Comparison of ENCODE assay signal across 1 cellular context in the genomic region with DNA sequence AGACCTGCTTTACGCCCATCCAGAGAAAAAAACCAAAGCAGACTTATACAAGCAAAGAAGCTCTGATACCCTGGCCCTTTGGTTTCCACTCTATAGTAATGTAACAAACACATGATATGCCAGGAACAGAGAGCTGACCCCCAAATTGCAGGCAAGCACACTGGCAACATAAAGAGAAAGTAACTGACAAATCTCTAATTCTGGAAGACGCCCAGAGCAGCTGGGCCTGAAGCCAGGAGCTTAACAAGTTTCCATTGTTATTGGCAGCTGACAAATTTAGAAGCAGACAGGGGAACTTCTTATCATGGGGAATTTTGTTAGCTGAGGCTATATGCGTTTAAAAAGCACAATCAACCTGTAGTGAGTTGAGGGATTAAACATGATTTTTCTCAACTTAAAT.
TF ChIP-seq lines count a peak whose summit lies in the region.

No MANE protein-coding gene starts in this region.

TF ChIP-seq in GM23338, 12 proteins besides CTCF, POLR2A, EP300 and RAD21 (continued from another document):
- TF ChIP-seq, protein P1, sequence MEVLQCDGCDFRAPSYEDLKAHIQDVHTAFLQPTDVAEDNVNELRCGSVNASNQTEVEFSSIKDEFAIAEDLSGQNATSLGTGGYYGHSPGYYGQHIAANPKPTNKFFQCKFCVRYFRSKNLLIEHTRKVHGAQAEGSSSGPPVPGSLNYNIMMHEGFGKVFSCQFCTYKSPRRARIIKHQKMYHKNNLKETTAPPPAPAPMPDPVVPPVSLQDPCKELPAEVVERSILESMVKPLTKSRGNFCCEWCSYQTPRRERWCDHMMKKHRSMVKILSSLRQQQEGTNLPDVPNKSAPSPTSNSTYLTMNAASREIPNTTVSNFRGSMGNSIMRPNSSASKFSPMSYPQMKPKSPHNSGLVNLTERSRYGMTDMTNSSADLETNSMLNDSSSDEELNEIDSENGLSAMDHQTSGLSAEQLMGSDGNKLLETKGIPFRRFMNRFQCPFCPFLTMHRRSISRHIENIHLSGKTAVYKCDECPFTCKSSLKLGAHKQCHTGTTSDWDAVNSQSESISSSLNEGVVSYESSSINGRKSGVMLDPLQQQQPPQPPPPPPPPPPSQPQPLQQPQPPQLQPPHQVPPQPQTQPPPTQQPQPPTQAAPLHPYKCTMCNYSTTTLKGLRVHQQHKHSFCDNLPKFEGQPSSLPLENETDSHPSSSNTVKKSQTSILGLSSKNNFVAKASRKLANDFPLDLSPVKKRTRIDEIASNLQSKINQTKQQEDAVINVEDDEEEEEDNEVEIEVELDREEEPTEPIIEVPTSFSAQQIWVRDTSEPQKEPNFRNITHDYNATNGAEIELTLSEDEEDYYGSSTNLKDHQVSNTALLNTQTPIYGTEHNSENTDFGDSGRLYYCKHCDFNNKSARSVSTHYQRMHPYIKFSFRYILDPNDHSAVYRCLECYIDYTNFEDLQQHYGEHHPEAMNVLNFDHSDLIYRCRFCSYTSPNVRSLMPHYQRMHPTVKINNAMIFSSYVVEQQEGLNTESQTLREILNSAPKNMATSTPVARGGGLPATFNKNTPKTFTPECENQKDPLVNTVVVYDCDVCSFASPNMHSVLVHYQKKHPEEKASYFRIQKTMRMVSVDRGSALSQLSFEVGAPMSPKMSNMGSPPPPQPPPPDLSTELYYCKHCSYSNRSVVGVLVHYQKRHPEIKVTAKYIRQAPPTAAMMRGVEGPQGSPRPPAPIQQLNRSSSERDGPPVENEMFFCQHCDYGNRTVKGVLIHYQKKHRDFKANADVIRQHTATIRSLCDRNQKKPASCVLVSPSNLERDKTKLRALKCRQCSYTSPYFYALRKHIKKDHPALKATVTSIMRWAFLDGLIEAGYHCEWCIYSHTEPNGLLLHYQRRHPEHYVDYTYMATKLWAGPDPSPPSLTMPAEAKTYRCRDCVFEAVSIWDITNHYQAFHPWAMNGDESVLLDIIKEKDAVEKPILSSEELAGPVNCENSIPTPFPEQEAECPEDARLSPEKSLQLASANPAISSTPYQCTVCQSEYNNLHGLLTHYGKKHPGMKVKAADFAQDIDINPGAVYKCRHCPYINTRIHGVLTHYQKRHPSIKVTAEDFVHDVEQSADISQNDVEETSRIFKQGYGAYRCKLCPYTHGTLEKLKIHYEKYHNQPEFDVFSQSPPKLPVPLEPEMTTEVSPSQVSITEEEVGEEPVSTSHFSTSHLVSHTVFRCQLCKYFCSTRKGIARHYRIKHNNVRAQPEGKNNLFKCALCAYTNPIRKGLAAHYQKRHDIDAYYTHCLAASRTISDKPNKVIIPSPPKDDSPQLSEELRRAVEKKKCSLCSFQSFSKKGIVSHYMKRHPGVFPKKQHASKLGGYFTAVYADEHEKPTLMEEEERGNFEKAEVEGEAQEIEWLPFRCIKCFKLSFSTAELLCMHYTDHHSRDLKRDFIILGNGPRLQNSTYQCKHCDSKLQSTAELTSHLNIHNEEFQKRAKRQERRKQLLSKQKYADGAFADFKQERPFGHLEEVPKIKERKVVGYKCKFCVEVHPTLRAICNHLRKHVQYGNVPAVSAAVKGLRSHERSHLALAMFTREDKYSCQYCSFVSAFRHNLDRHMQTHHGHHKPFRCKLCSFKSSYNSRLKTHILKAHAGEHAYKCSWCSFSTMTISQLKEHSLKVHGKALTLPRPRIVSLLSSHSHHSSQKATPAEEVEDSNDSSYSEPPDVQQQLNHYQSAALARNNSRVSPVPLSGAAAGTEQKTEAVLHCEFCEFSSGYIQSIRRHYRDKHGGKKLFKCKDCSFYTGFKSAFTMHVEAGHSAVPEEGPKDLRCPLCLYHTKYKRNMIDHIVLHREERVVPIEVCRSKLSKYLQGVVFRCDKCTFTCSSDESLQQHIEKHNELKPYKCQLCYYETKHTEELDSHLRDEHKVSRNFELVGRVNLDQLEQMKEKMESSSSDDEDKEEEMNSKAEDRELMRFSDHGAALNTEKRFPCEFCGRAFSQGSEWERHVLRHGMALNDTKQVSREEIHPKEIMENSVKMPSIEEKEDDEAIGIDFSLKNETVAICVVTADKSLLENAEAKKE (CRISPR knock-in tag; IDR thresholded peaks at IDR 0.05): no peak
- TF ChIP-seq JUNB (IDR thresholded peaks at IDR 0.05; ENCODE audit: unreplicated experiment): no peak
- TF ChIP-seq POLR2AphosphoS5 (IDR thresholded peaks at IDR 0.05; ENCODE audit: low read depth): no peak
- TF ChIP-seq EZH2 (IDR thresholded peaks at IDR 0.05; ENCODE audit: low read depth, unreplicated experiment): no peak
